ENCODE assay signal across 26 cellular contexts in the genomic region with DNA sequence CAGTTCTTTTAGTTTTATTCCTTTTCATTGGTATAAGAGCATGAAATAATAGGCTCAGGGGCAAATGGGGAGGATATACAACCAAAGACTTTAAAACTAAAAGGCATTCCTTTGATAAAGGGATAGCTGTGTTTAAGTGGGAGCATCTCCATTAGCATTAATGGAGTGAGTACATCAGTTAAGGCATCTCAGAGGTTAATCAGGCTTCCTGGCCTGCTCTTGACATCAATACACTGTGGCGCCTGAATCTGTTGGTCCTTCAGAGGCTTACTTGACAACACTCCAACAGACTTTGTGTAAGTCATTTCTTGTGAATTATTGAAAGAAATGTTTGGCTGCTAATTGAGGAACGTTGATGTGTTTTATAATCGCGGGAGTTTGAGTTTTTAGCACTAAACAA.
DNase-seq lines count a peak whose midpoint lies in the region; ATAC-seq, FAIRE-seq and TF ChIP-seq lines count a peak whose summit lies in the region.
"Had no signal": no experiment of that assay in that cellular context is flagged by ENCODE, and none has a peak within 500 bp of the region (broad histone marks: within the 10 kb centered on the region; RNA-seq: fewer than 3 reads in every experiment).

No MANE protein-coding gene starts in this region.

- no peak overlapping the region for H3K4me3 ChIP-seq in H1 (ENCODE audit: extremely low read depth in 1 of 4, insufficient read depth in 2 of 4, low read depth in 3 of 4, low read length in 4 of 4)
- H3K4me3 ChIP-seq in mesodermal cell (ENCODE audit: extremely low read depth, insufficient read depth, low read length, poor library complexity, severe bottlenecking), result no peak overlapping the region
- no peak overlapping the region for H3K4me3 ChIP-seq in tibial nerve
- H3K4me3 ChIP-seq: A549; BLaER1 treated with 17β-estradiol and CSF1 and Interleukin-3, amounts not matched to agents 10 nM and 100 nM; HAP-1; PC-9; SJCRH30 had no signal

- TF ChIP-seq POLR2A in GM12892 (IDR thresholded peaks at IDR 0.05; ENCODE audit: low read depth, low read length) (no peak), H1 (IDR thresholded peaks at IDR 0.05; ENCODE audit: control extremely low read depth in 1 of 2, low read depth in 2 of 2, low read length in 2 of 2) (no peak), tibial nerve (IDR thresholded peaks at IDR 0.05) (no peak)

- no peak overlapping the region for H2AFZ ChIP-seq in H1 (ENCODE audit: low read length)
- H2AFZ ChIP-seq: PC-9 had no signal

- no peak overlapping the region for H3K4me2 ChIP-seq in H1 (ENCODE audit: insufficient read depth in 1 of 2, low read depth in 2 of 2, low read length in 2 of 2)
- H3K4me2 ChIP-seq: A549; BLaER1 treated with 17β-estradiol and CSF1 and Interleukin-3, amounts not matched to agents 10 nM and 100 nM; PC-9 had no signal

- no peak overlapping the region for H2BK12ac ChIP-seq in H1 (ENCODE audit: low read depth, low read length)

- H4K20me1 ChIP-seq in H1 (replicated peaks in 1 of 2; ENCODE audit: control insufficient read depth in 1 of 2, insufficient read depth in 2 of 2, low read length in 2 of 2), result no peaks in the 10 kb centered on the region
- H4K20me1 ChIP-seq: BLaER1 treated with 17β-estradiol and CSF1 and Interleukin-3, amounts not matched to agents 10 nM and 100 nM had no signal

- POLR2A ChIA-PET in H1 (lab: Charles Lee; ENCODE audit: partially characterized antibody), result no interaction called here

- no peak overlapping the region for H2AK5ac ChIP-seq in H1 (ENCODE audit: low read depth, low read length)

- H4K91ac ChIP-seq in H1 (replicated peaks; ENCODE audit: insufficient read length, low read length), result no peak overlapping the region

- H3K36me3 ChIP-seq in H1 (ENCODE audit: control insufficient read depth in 2 of 4, insufficient read depth in 4 of 4, low read length in 3 of 4) (no peaks in the 10 kb centered on the region), mesodermal cell (ENCODE audit: control insufficient read depth, insufficient read depth, low read length) (no peaks in the 10 kb centered on the region), tibial nerve (peaks cover 0 to 5% (median 0%) of the 10 kb centered on the region in 3 donors)
- H3K36me3 ChIP-seq: BLaER1 treated with 17β-estradiol and CSF1 and Interleukin-3, amounts not matched to agents 10 nM and 100 nM; HAP-1; SJCRH30 had no signal

- no peak overlapping the region for H4K5ac ChIP-seq in H1 (ENCODE audit: insufficient read length, low read depth, low read length)

- FAIRE-seq in GM12892 (lab: Jason Lieb, UNC) (peak; percentile 60), HTR-8/SVneo (lab: Jason Lieb, UNC) (peak; percentile 20), H1 (lab: Jason Lieb, UNC) (peak; percentile 65)
- FAIRE-seq: G401.6 had no signal

- H2BK120ac ChIP-seq in H1 (replicated peaks; ENCODE audit: low read depth, low read length), result no peak overlapping the region

- H3K27ac ChIP-seq in H1 (ENCODE audit: low read depth, low read length), result no peak overlapping the region
- H3K27ac ChIP-seq in mesodermal cell (ENCODE audit: low read depth, low read length, severe bottlenecking), result peak overlapping the region; percentile 16
- H3K27ac ChIP-seq in tibial nerve, result no peak overlapping the region
- H3K27ac ChIP-seq: A549; BLaER1 treated with 17β-estradiol and CSF1 and Interleukin-3, amounts not matched to agents 10 nM and 100 nM; PC-9; SJCRH30 had no signal

- no peaks in the 10 kb centered on the region for H3K27me3 ChIP-seq in H1 (replicated peaks in 1 of 4; ENCODE audit: control insufficient read depth in 3 of 4, extremely low read depth in 1 of 4, insufficient read depth in 3 of 4, low read length in 3 of 4)
- no peaks in the 10 kb centered on the region for H3K27me3 ChIP-seq in tibial nerve
- H3K27me3 ChIP-seq: BLaER1 treated with 17β-estradiol and CSF1 and Interleukin-3, amounts not matched to agents 10 nM and 100 nM; SJCRH30 had no signal

- no peaks in the 10 kb centered on the region for H3K9me3 ChIP-seq in H1 (ENCODE audit: insufficient read depth in 2 of 2, low read depth in 1 of 2, low read length in 1 of 2)
- H3K9me3 ChIP-seq in mesodermal cell (ENCODE audit: control insufficient read depth, low read length), result no peaks in the 10 kb centered on the region
- no peaks in the 10 kb centered on the region for H3K9me3 ChIP-seq in tibial nerve
- H3K9me3 ChIP-seq: A549; BLaER1 treated with 17β-estradiol and CSF1 and Interleukin-3, amounts not matched to agents 10 nM and 100 nM; HAP-1; SJCRH30 had no signal

- no peaks in the 10 kb centered on the region for H3K79me2 ChIP-seq in H1 (ENCODE audit: control insufficient read depth in 1 of 2, insufficient read depth in 2 of 2, low read length in 2 of 2)

- H2BK20ac ChIP-seq in H1 (ENCODE audit: low read length), result no peak overlapping the region

- no peak overlapping the region for H3K9ac ChIP-seq in H1 (replicated peaks in 1 of 4; ENCODE audit: extremely low read depth in 1 of 4, low read depth in 3 of 4, low read length in 3 of 4)
- H3K9ac ChIP-seq: BLaER1 treated with 17β-estradiol and CSF1 and Interleukin-3, amounts not matched to agents 10 nM and 100 nM had no signal

- WGBS in H1 (ENCODE audit: extremely low coverage in 1 of 2, insufficient coverage in 1 of 2, insufficient read length in 1 of 2, insufficient replicate concordance in 2 of 2, low coverage in 1 of 2, low lambda C conversion rate in 2 of 2, missing lambda C conversion rate in 1 of 2), 2 experiments, result 93 to 100% methylated on average over 3 to 4 of the region's 4 CpGs
- 100% methylated on average over 1 of the region's 4 CpGs; no CpG with 5 or more reads in 1 of the 2 experiments for WGBS in mesodermal cell (ENCODE audit: insufficient coverage in 2 of 2), 2 experiments
- WGBS in tibial nerve, 2 donors, result 58 to 69% methylated on average over 4 of the region's 4 CpGs

- TF ChIP-seq CTCF in H1 (IDR thresholded peaks at IDR 0.05; ENCODE audit: control extremely low read depth in 1 of 3, insufficient read depth in 1 of 3, low read depth in 1 of 3, low read length in 3 of 3) (no peak), tibial nerve (IDR thresholded peaks at IDR 0.05) (no peak)

- CTCF ChIA-PET in H1 (lab: Charles Lee; ENCODE audit: partially characterized antibody), result no interaction called here

- H3K79me1 ChIP-seq in H1 (ENCODE audit: low read depth, low read length), result no peaks in the 10 kb centered on the region

- H3K23ac ChIP-seq in H1 (ENCODE audit: insufficient read length), result no peak overlapping the region

- no peak overlapping the region for H3K56ac ChIP-seq in H1 (replicated peaks; ENCODE audit: insufficient read length, low read depth, low read length)

- no peak for TF ChIP-seq EP300 in H1 (IDR thresholded peaks at IDR 0.05; ENCODE audit: borderline replicate concordance in 1 of 2, low read depth in 2 of 2, low read length in 2 of 2)
- no peak for TF ChIP-seq EP300 in tibial nerve (IDR thresholded peaks at IDR 0.05)

- no peak for TF ChIP-seq RAD21 in H1 (IDR thresholded peaks at IDR 0.05 in 1 of 2, conservative IDR thresholded peaks at IDR 0.05 in 1 of 2; ENCODE audit: low read depth in 2 of 2, low read length in 2 of 2)

- H2BK5ac ChIP-seq in H1 (ENCODE audit: low read depth, low read length), result no peak overlapping the region

- H3K4me1 ChIP-seq in H1 (replicated peaks in 1 of 4; ENCODE audit: control insufficient read depth in 3 of 4, insufficient read depth in 4 of 4, low read length in 3 of 4) (peaks cover 0 to 3% (median 2%) of the 10 kb centered on the region in 4 experiments; a peak in 4 of 7 replicates), mesodermal cell (ENCODE audit: control insufficient read depth, insufficient read depth, low read length, poor library complexity, severe bottlenecking) (peaks cover 4% of the 10 kb centered on the region), tibial nerve (peaks cover 0 to 1% (median 0%) of the 10 kb centered on the region in 4 donors)
- H3K4me1 ChIP-seq: A549; BLaER1 treated with 17β-estradiol and CSF1 and Interleukin-3, amounts not matched to agents 10 nM and 100 nM; HAP-1; SJCRH30 had no signal

- H3K18ac ChIP-seq in H1 (ENCODE audit: extremely low read depth, low read length), result no peak overlapping the region

- no peaks in the 10 kb centered on the region for H3K23me2 ChIP-seq in H1 (ENCODE audit: low read depth, low read length)

- no peak for ATAC-seq in HG03097 (IDR thresholded peaks at IDR 0.05; ENCODE audit: low FRiP score, unreplicated experiment)
- ATAC-seq: A549, Right ventricle myocardium inferior, SK-N-SH treated with all-trans-retinoic acid at 6 μM for 48 hours had no signal

- H4K8ac ChIP-seq in H1 (ENCODE audit: extremely low read depth, insufficient read depth, low read length), result no peak overlapping the region

- DNase-seq in GM12892 (ENCODE audit: insufficient read length) (no peak), HTR-8/SVneo (ENCODE audit: insufficient read length, low spot score) (no peak), H1 (ENCODE audit: low read depth in 1 of 2, low spot score in 2 of 2) (no peak), tibial nerve (ENCODE audit: low spot score in 2 of 2) (no peak), HuH-7 (ENCODE audit: low spot score) (no peak)
- DNase-seq: AML-193; CD4-positive, alpha-beta memory T cell; COR-L47; HFFc6; NCI-H1048; NCI-H1694; NCI-H2029 treated with DMSO at 0.1 percent for 48 hours; NCI-H2171 treated with DMSO at 0.1 percent for 48 hours; NCI-H345; NCI-H524 treated with DMSO at 0.1 percent for 48 hours; NCI-H774; PC-9; SJCRH30 had no signal

- H2BK15ac ChIP-seq in H1 (ENCODE audit: low read length), result no peak overlapping the region

- H3K14ac ChIP-seq in H1 (ENCODE audit: insufficient read length), result no peak overlapping the region

- no peak overlapping the region for H3K4ac ChIP-seq in H1 (replicated peaks; ENCODE audit: insufficient read length, low read depth, low read length)

TF ChIP-seq in H1, 55 proteins besides CTCF, POLR2A, EP300 and RAD21 (continues in another document):
- TF ChIP-seq TAF1 (IDR thresholded peaks at IDR 0.05; ENCODE audit: low read depth, low read length), result no peak
- TF ChIP-seq YY1 (IDR thresholded peaks at IDR 0.05; ENCODE audit: low read depth, low read length), result no peak
- no peak for TF ChIP-seq CBX8 (IDR thresholded peaks at IDR 0.05; ENCODE audit: borderline replicate concordance, low read depth, low read length)
- no peak for TF ChIP-seq TAF7 (optimal IDR thresholded peaks at IDR 0.05; ENCODE audit: borderline replicate concordance, low read depth, low read length)
- TF ChIP-seq ZNF274 (IDR thresholded peaks at IDR 0.05; ENCODE audit: borderline replicate concordance, extremely low read depth, low read length), result no peak
- TF ChIP-seq SUZ12 (IDR thresholded peaks at IDR 0.05; ENCODE audit: low read length), result no peak
- no peak for TF ChIP-seq BACH1 (IDR thresholded peaks at IDR 0.05; ENCODE audit: low read length)
- no peak for TF ChIP-seq CHD1 (IDR thresholded peaks at IDR 0.05; ENCODE audit: low read depth, low read length)
- TF ChIP-seq GABPA (IDR thresholded peaks at IDR 0.05; ENCODE audit: borderline replicate concordance, insufficient read depth, low read length), result no peak
- TF ChIP-seq BRCA1 (IDR thresholded peaks at IDR 0.05; ENCODE audit: low read depth, low read length), result no peak
- TF ChIP-seq JUND (IDR thresholded peaks at IDR 0.05; ENCODE audit: low read length), result no peak
- no peak for TF ChIP-seq CTBP2 (IDR thresholded peaks at IDR 0.05; ENCODE audit: borderline replicate concordance, insufficient read depth, insufficient read length, low read length)
- TF ChIP-seq HDAC6 (IDR thresholded peaks at IDR 0.05; ENCODE audit: low read depth, low read length), result no peak
